In genomic region chr17:47279062-47279801, GRCh38 we compare ENCODE assay signal across 8 cellular contexts. TPM values are rescaled to one million over a fixed set of nuclear protein-coding genes. Genes with fewer than 3 reads are reported as not detected.
DNase-seq lines count a peak whose midpoint lies in the region; ATAC-seq, FAIRE-seq and TF ChIP-seq lines count a peak whose summit lies in the region.

No MANE protein-coding gene starts in this region.

- DNase-seq in AG20443 (ENCODE audit: low spot score): peak; percentile 91
- peak; percentile 87 for DNase-seq in HTR-8/SVneo (ENCODE audit: insufficient read length, low spot score)
- peak; percentile 95 for DNase-seq in brain microvascular endothelial cell
- no peak for DNase-seq in left lobe of liver (ENCODE audit: low spot score)
- peak; percentile 55 for DNase-seq in thoracic aorta (ENCODE audit: low spot score)
- DNase-seq in NCI-H2107 treated with DMSO at 0.1 percent for 48 hours (lab: John Stamatoyannopoulos, UW; ENCODE audit: unreplicated experiment): no peak
- DNase-seq in NCI-H146 (lab: John Stamatoyannopoulos, UW): no peak

- TF ChIP-seq CTCF in brain microvascular endothelial cell (IDR thresholded peaks at IDR 0.05; ENCODE audit: low read depth, low read length, missing control alignments): peak; percentile 14
- no peak for TF ChIP-seq CTCF in thoracic aorta (IDR thresholded peaks at IDR 0.05)

- H3K4me3 ChIP-seq in brain microvascular endothelial cell (ENCODE audit: low read depth, low read length) (no peak overlapping the region), thoracic aorta (peak overlapping the region; percentile 19)

- H3K4me1 ChIP-seq in thoracic aorta (ENCODE audit: control insufficient read depth in 1 of 2, low read depth in 2 of 2): peaks cover 57 to 77% of the 10 kb centered on the region in 2 donors

- H3K27ac ChIP-seq in brain microvascular endothelial cell (peak overlapping the region; percentile 91), thoracic aorta (peak overlapping the region; percentile 96 to 97)

- ATAC-seq in GM21381 (IDR thresholded peaks at IDR 0.05; ENCODE audit: unreplicated experiment): peak; percentile 65
- ATAC-seq in left lobe of liver: peak; percentile 19
- ATAC-seq in thoracic aorta (ENCODE audit: insufficient number of reproducible peaks, low FRiP score, low read depth): peak; percentile 88

- H3K9me3 ChIP-seq in thoracic aorta: no peaks in the 10 kb centered on the region

- H3K36me3 ChIP-seq in brain microvascular endothelial cell (replicated peaks) (no peaks in the 10 kb centered on the region), thoracic aorta (no peaks in the 10 kb centered on the region)

- H3K27me3 ChIP-seq in brain microvascular endothelial cell (replicated peaks) (no peaks in the 10 kb centered on the region), thoracic aorta (replicated peaks; ENCODE audit: insufficient read depth) (no peaks in the 10 kb centered on the region)

- FAIRE-seq in HTR-8/SVneo (lab: Jason Lieb, UNC): peak; percentile 76

- in situ Hi-C loops in brain microvascular endothelial cell (cut with HindIII; ENCODE audit: low pct_ligation_motif_present, low sequenced_read_pairs): no loop called here

RNA-seq across cellular contexts. Expression of gene ITGB3, which starts 25.6 kb away (rescaled TPM):
- total RNA-seq in left lobe of liver (5.0 TPM), thoracic aorta (100 to 1,000 TPM in 1 of 2 donors, 10 to 100 TPM in 1; 68.1 to 197 TPM)

RNA-seq across cellular contexts. Expression of gene EFCAB13, which starts 44.5 kb away (rescaled TPM):
- total RNA-seq in left lobe of liver (4.6 TPM), thoracic aorta (10 to 100 TPM in 1 of 2 donors, 1 to 10 TPM in 1; 8.1 to 16.7 TPM)

Comparison
In these comparisons a context has a peak if more than half of its experiments do, and no peak if none do; other contexts are left out.
1. DNase-seq: peak in AG20443 (single experiment), HTR-8/SVneo (single experiment), brain microvascular endothelial cell (single experiment) and thoracic aorta (single experiment); none in left lobe of liver (single experiment), NCI-H2107 treated with DMSO at 0.1 percent for 48 hours (single experiment) and NCI-H146 (single experiment).
2. ATAC-seq: peak in every context shown above with its lines; median percentile 88 in thoracic aorta; 65 in GM21381; 19 in left lobe of liver.
3. RNA of gene ITGB3, which starts 25.6 kb away (total RNA-seq): 68.1 to 197 TPM in thoracic aorta; 5.0 TPM in left lobe of liver (single experiment); every median in the first group is over 10 times any median in the second.